10 cellular contexts compared by ENCODE assay signal in genomic region chr11:104343578-104343977, GRCh38.
DNase-seq lines count a peak whose midpoint lies in the region; ATAC-seq and TF ChIP-seq lines count a peak whose summit lies in the region.
"Had no signal": no experiment of that assay in that cellular context is flagged by ENCODE, and none has a peak within 500 bp of the region (broad histone marks: within the 10 kb centered on the region; RNA-seq: fewer than 3 reads in every experiment).

No MANE protein-coding gene starts in this region.

- in situ Hi-C loops in HAP-1 (cut with MboI; ENCODE audit: low sequenced_read_pairs) (no loop called here), G401 (cut with HindIII; ENCODE audit: low sequenced_read_pairs) (no loop called here)

- no peaks in the 10 kb centered on the region for H3K9me3 ChIP-seq in HAP-1
- no peaks in the 10 kb centered on the region for H3K9me3 ChIP-seq in vagina

- H3K4me1 Mint-ChIP-seq in activated T-cell treated with anti-CD3 and anti-CD28 coated beads, Interleukin-2, amount 50 U/mL, for 72 hours (ENCODE audit: low read depth): no peaks in the 10 kb centered on the region

- no peak for ATAC-seq in activated T-cell treated with anti-CD3 and anti-CD28 coated beads, Interleukin-2, amount 50 U/mL, for 72 hours (replicated peaks in 1 of 2)

- H3K4me1 ChIP-seq in HAP-1 (0 out of 2 replicates have a peak, but pooled peaks cover 3% of the 10 kb centered on the region), vagina (no peaks in the 10 kb centered on the region)

- TF ChIP-seq CTCF in GM12875 (IDR thresholded peaks at IDR 0.05; ENCODE audit: borderline replicate concordance, insufficient read depth, low read depth, low read length) (peak; percentile 35; the same call in 1 of the 2 replicates), vagina (IDR thresholded peaks at IDR 0.05) (no peak), coronary artery (IDR thresholded peaks at IDR 0.05) (no peak)

- no peaks in the 10 kb centered on the region for H3K36me3 ChIP-seq in HAP-1 (replicated peaks)
- H3K36me3 ChIP-seq in vagina: no peaks in the 10 kb centered on the region

- no peaks in the 10 kb centered on the region for H3K27me3 Mint-ChIP-seq in activated T-cell treated with anti-CD3 and anti-CD28 coated beads, Interleukin-2, amount 50 U/mL, for 72 hours (ENCODE audit: low read depth)
- H3K27me3 Mint-ChIP-seq: dendritic cell treated with granulocyte-macrophage colony-stimulating factor and Interleukin-4, amounts not matched to agents 40 ng/mL and 50 ng/mL, for 4 days had no signal

- intact Hi-C loops in vagina (cut with DNase I): no loop called here

- H3K27me3 ChIP-seq in HAP-1 (ENCODE audit: low read depth): no peaks in the 10 kb centered on the region
- H3K27me3 ChIP-seq in vagina: no peaks in the 10 kb centered on the region

- H3K4me3 Mint-ChIP-seq in activated T-cell treated with anti-CD3 and anti-CD28 coated beads, Interleukin-2, amount 50 U/mL, for 72 hours: no peak overlapping the region
- H3K4me3 Mint-ChIP-seq: dendritic cell treated with granulocyte-macrophage colony-stimulating factor and Interleukin-4, amounts not matched to agents 40 ng/mL and 50 ng/mL, for 4 days; IgD-negative memory B cell had no signal

- DNase-seq in HAP-1 (ENCODE audit: low spot score in 2 of 2): peak; percentile 19 to 28
- DNase-seq in OCI-M1 (lab: John Stamatoyannopoulos, UW): peak; percentile 9
- peak; percentile 33 for DNase-seq in kidney tubule cell (ENCODE audit: low spot score)
- DNase-seq in G401 (ENCODE audit: low spot score): no peak
- DNase-seq in vagina (ENCODE audit: extremely low spot score in 2 of 2): no peak
- DNase-seq in coronary artery (ENCODE audit: low spot score): no peak
- DNase-seq in activated T-cell treated with anti-CD3 and anti-CD28 coated beads, Interleukin-2, amount 50 U/mL, for 72 hours: no peak

- H3K36me3 Mint-ChIP-seq in activated T-cell treated with anti-CD3 and anti-CD28 coated beads, Interleukin-2, amount 50 U/mL, for 72 hours (ENCODE audit: insufficient read depth in 2 of 2): no peaks in the 10 kb centered on the region
- H3K36me3 Mint-ChIP-seq: IgD-negative memory B cell had no signal

- H3K4me3 ChIP-seq in GM12875 (ENCODE audit: low read depth, low read length) (no peak overlapping the region), HAP-1 (no peak overlapping the region), vagina (no peak overlapping the region), coronary artery (no peak overlapping the region)

- H3K9me3 Mint-ChIP-seq in activated T-cell treated with anti-CD3 and anti-CD28 coated beads, Interleukin-2, amount 50 U/mL, for 72 hours: no peaks in the 10 kb centered on the region
- H3K9me3 Mint-ChIP-seq: dendritic cell treated with granulocyte-macrophage colony-stimulating factor and Interleukin-4, amounts not matched to agents 40 ng/mL and 50 ng/mL, for 4 days had no signal

- no peak for TF ChIP-seq POLR2A in vagina (IDR thresholded peaks at IDR 0.05)

- H3K27ac Mint-ChIP-seq in activated T-cell treated with anti-CD3 and anti-CD28 coated beads, Interleukin-2, amount 50 U/mL, for 72 hours: no peak overlapping the region
- H3K27ac Mint-ChIP-seq: dendritic cell treated with granulocyte-macrophage colony-stimulating factor and Interleukin-4, amounts not matched to agents 40 ng/mL and 50 ng/mL, for 4 days; IgD-negative memory B cell had no signal

- H3K27ac ChIP-seq in vagina: no peak overlapping the region
- H3K27ac ChIP-seq in coronary artery: no peak overlapping the region

Comparison
In these comparisons a context has a peak if more than half of its experiments do, and no peak if none do; other contexts are left out.
1. DNase-seq: peak in HAP-1 (2 of 2), OCI-M1 (single experiment) and kidney tubule cell (single experiment); none in G401 (single experiment), vagina (0 of 2), coronary artery (single experiment) and activated T-cell treated with anti-CD3 and anti-CD28 coated beads, Interleukin-2, amount 50 U/mL, for 72 hours (0 of 2).